26 cellular contexts compared by ENCODE assay signal in genomic region chr4:177281544-177281943, GRCh38. TPM values are rescaled to one million over a fixed set of nuclear protein-coding genes. Genes with fewer than 3 reads are reported as not detected.
DNase-seq lines count a peak whose midpoint lies in the region; ATAC-seq, FAIRE-seq and TF ChIP-seq lines count a peak whose summit lies in the region.
"Had no signal": no experiment of that assay in that cellular context is flagged by ENCODE, and none has a peak within 500 bp of the region (broad histone marks: within the 10 kb centered on the region; RNA-seq: fewer than 3 reads in every experiment).

No MANE protein-coding gene starts in this region.

- in situ Hi-C loops in K562 (cut with MboI) = no loop called here

- intact Hi-C loops in K562 (cut with micrococcal nuclease) = no loop called here

- FAIRE-seq in K562 (lab: Jason Lieb, UNC) = no peak
- FAIRE-seq: GM19239, keratinocyte, TTC549 had no signal

- H2AFZ ChIP-seq in K562 (ENCODE audit: low read depth, low read length) = no peak overlapping the region

- H3K27me3 ChIP-seq in K562 (ENCODE audit: control insufficient read depth in 2 of 2, insufficient read depth in 2 of 2, low read length in 2 of 2) = no peaks in the 10 kb centered on the region
- H3K27me3 ChIP-seq: adrenal gland, cardiac muscle cell, esophagus squamous epithelium had no signal

- no TSS peak for BruUV-seq in K562 (replicated peaks; lab: Mats Ljungman, UMichigan)

- no peak for TF ChIP-seq POLR2A in K562 (conservative IDR thresholded peaks at IDR 0.05)

- ATAC-seq in K562 = no peak
- ATAC-seq in GM19397 (IDR thresholded peaks at IDR 0.05; ENCODE audit: unreplicated experiment) = no peak
- no peak for ATAC-seq in stimulated activated effector memory CD8-positive, alpha-beta T cell treated with anti-CD3 and anti-CD28 coated beads, Interleukin-12 subunit alpha, Interleukin-12 subunit beta, amount 100 ng/mL, for 72 hours
- ATAC-seq: activated CD8-positive, alpha-beta T cell treated with anti-CD3 and anti-CD28 coated beads for 36 hours; HCT116 had no signal

- no peaks in the 10 kb centered on the region for H3K27me3 Mint-ChIP-seq in mesothelial cell of epicardium (ENCODE audit: low read depth)
- H3K27me3 Mint-ChIP-seq: activated CD8-positive, alpha-beta T cell treated with anti-CD3 and anti-CD28 coated beads for 36 hours; CD4-positive, alpha-beta memory T cell; type B pancreatic cell had no signal

- H3K9ac ChIP-seq in K562 (ENCODE audit: insufficient read depth in 1 of 2, low read depth in 2 of 2, low read length in 2 of 2) = no peak overlapping the region

- H3K4me1 Mint-ChIP-seq in mesothelial cell of epicardium = peaks cover 15% of the 10 kb centered on the region
- no peaks in the 10 kb centered on the region for H3K4me1 Mint-ChIP-seq in stimulated activated effector memory CD8-positive, alpha-beta T cell treated with anti-CD3 and anti-CD28 coated beads, Interleukin-12 subunit alpha, Interleukin-12 subunit beta, amount 100 ng/mL, for 72 hours
- H3K4me1 Mint-ChIP-seq: neural crest cell had no signal

- H3K9me1 ChIP-seq in K562 (ENCODE audit: control insufficient read depth, insufficient read depth, low read length) = no peaks in the 10 kb centered on the region

- no peaks in the 10 kb centered on the region for H3K36me3 ChIP-seq in K562 (ENCODE audit: control insufficient read depth, insufficient read depth, low read length)
- H3K36me3 ChIP-seq: adrenal gland, cardiac muscle cell, esophagus squamous epithelium had no signal

- DNase-seq in NK-92 treated with Interleukin-12 subunit alpha and Interleukin-12 subunit beta, amount 100 ng/mL, for 24 hours (lab: John Stamatoyannopoulos, UW) = peak; percentile 5
- DNase-seq in NK-92 (lab: John Stamatoyannopoulos, UW; ENCODE audit: unreplicated experiment) (no peak), MV-4-11 (lab: John Stamatoyannopoulos, UW) (peak; percentile 71), K562 (ENCODE audit: extremely low read depth in 1 of 4, low spot score in 3 of 4) (no peak), mesothelial cell of epicardium (ENCODE audit: low spot score in 2 of 2, unreplicated experiment in 2 of 2) (no peak), RPMI8226 (no peak)
- DNase-seq in stimulated activated effector memory CD8-positive, alpha-beta T cell treated with anti-CD3 and anti-CD28 coated beads, Interleukin-12 subunit alpha, Interleukin-12 subunit beta, amount 100 ng/mL, for 72 hours (ENCODE audit: low spot score in 2 of 2) = no peak
- DNase-seq: activated CD4-positive, alpha-beta T cell treated with anti-CD3 and anti-CD28 coated beads for 1 hour; activated CD8-positive, alpha-beta T cell treated with anti-CD3 and anti-CD28 coated beads for 36 hours; activated gamma-delta T cell; CD4-positive, alpha-beta memory T cell; esophagus squamous epithelium; NCI-H1417 treated with DMSO at 0.1 percent for 48 hours; NCI-H524; stimulated activated CD4-positive, alpha-beta T cell treated with anti-CD3 and anti-CD28 coated beads, Interleukin-1b, Interleukin-23, amount 100 ng/mL, for 48 hours had no signal

- TF ChIP-seq EP300 in K562 (IDR thresholded peaks at IDR 0.05; ENCODE audit: low read length) = no peak

- H3K27ac Mint-ChIP-seq in mesothelial cell of epicardium = peak overlapping the region; percentile 27
- H3K27ac Mint-ChIP-seq in stimulated activated effector memory CD8-positive, alpha-beta T cell treated with anti-CD3 and anti-CD28 coated beads, Interleukin-12 subunit alpha, Interleukin-12 subunit beta, amount 100 ng/mL, for 72 hours = no peak overlapping the region
- H3K27ac Mint-ChIP-seq: activated CD8-positive, alpha-beta T cell treated with anti-CD3 and anti-CD28 coated beads for 36 hours; CD4-positive, alpha-beta memory T cell; type B pancreatic cell had no signal

- no peaks in the 10 kb centered on the region for H4K20me1 ChIP-seq in K562 (replicated peaks; ENCODE audit: control insufficient read depth, insufficient read depth, low read length)

- no peak for TF ChIP-seq RAD21 in K562 (CRISPR knock-in tag; conservative IDR thresholded peaks at IDR 0.05 in 1 of 2, IDR thresholded peaks at IDR 0.05 in 1 of 2)

- H3K9me3 Mint-ChIP-seq in mesothelial cell of epicardium = peaks cover 10% of the 10 kb centered on the region
- no peaks in the 10 kb centered on the region for H3K9me3 Mint-ChIP-seq in stimulated activated effector memory CD8-positive, alpha-beta T cell treated with anti-CD3 and anti-CD28 coated beads, Interleukin-12 subunit alpha, Interleukin-12 subunit beta, amount 100 ng/mL, for 72 hours
- H3K9me3 Mint-ChIP-seq: activated CD8-positive, alpha-beta T cell treated with anti-CD3 and anti-CD28 coated beads for 36 hours; type B pancreatic cell had no signal

- CTCF ChIA-PET in K562 (lab: Yijun Ruan, JAX; ENCODE audit: low intra/inter-chr PET ratio) = no interaction called here

- H3K9me3 ChIP-seq in K562 (replicated peaks; ENCODE audit: control insufficient read depth, insufficient read depth, low read depth, low read length) = no peaks in the 10 kb centered on the region
- H3K9me3 ChIP-seq: adrenal gland, esophagus squamous epithelium had no signal

- no peak overlapping the region for H3K4me3 Mint-ChIP-seq in mesothelial cell of epicardium
- H3K4me3 Mint-ChIP-seq in stimulated activated effector memory CD8-positive, alpha-beta T cell treated with anti-CD3 and anti-CD28 coated beads, Interleukin-12 subunit alpha, Interleukin-12 subunit beta, amount 100 ng/mL, for 72 hours = no peak overlapping the region
- H3K4me3 Mint-ChIP-seq: activated CD8-positive, alpha-beta T cell treated with anti-CD3 and anti-CD28 coated beads for 36 hours; CD4-positive, alpha-beta memory T cell; neural crest cell; type B pancreatic cell had no signal

- 8% methylated on average over 2 of the region's 2 CpGs for WGBS in K562 (ENCODE audit: insufficient coverage, low coverage, missing lambda C conversion rate)

- no peak overlapping the region for H3K4me3 ChIP-seq in K562
- H3K4me3 ChIP-seq: adrenal gland, cardiac muscle cell, esophagus squamous epithelium, lung had no signal

- H3K4me1 ChIP-seq in K562 (replicated peaks in 1 of 2; ENCODE audit: control insufficient read depth in 2 of 2, insufficient read depth in 2 of 2, low read length in 2 of 2) = no peaks in the 10 kb centered on the region
- H3K4me1 ChIP-seq: adrenal gland, esophagus squamous epithelium had no signal

- POLR2A ChIA-PET in K562 (lab: Yijun Ruan, JAX) = no interaction called here

- no peaks in the 10 kb centered on the region for H3K79me2 ChIP-seq in K562 (ENCODE audit: control insufficient read depth, insufficient read depth, low read length)

- no peak overlapping the region for H3K4me2 ChIP-seq in K562 (ENCODE audit: insufficient read depth, low read length)

- H3K27ac ChIP-seq in K562 (ENCODE audit: extremely low read depth, low read depth, low read length) = no peak overlapping the region
- H3K27ac ChIP-seq: 22Rv1, adrenal gland, cardiac muscle cell, esophagus squamous epithelium had no signal

- no peak for TF ChIP-seq CTCF in K562 (IDR thresholded peaks at IDR 0.05 in 2 of 3, conservative IDR thresholded peaks at IDR 0.05 in 1 of 3; ENCODE audit: insufficient read depth in 2 of 3, low read depth in 1 of 3, low read length in 3 of 3)
- TF ChIP-seq CTCF in mesothelial cell of epicardium (IDR thresholded peaks at IDR 0.05; ENCODE audit: unreplicated experiment) = no peak

- H3K36me3 Mint-ChIP-seq in mesothelial cell of epicardium = no peaks in the 10 kb centered on the region
- H3K36me3 Mint-ChIP-seq in stimulated activated effector memory CD8-positive, alpha-beta T cell treated with anti-CD3 and anti-CD28 coated beads, Interleukin-12 subunit alpha, Interleukin-12 subunit beta, amount 100 ng/mL, for 72 hours = no peaks in the 10 kb centered on the region
- H3K36me3 Mint-ChIP-seq: CD4-positive, alpha-beta memory T cell; type B pancreatic cell had no signal

TF ChIP-seq in K562, 482 proteins besides CTCF, POLR2A, EP300 and RAD21:
- TF ChIP-seq CEBPB (tag; IDR thresholded peaks at IDR 0.05) (peak; percentile 61; the same call in 1 of the 2 replicates), MIER1 (IDR thresholded peaks at IDR 0.05; ENCODE audit: low read depth) (no peak), RBFOX2 (IDR thresholded peaks at IDR 0.05; ENCODE audit: low read depth, low read length) (no peak)

RNA-seq across cellular contexts. Expression of gene NEIL3, which starts 28.1 kb away (rescaled TPM):
- total RNA-seq in K562 (2011; cell fraction: chromatin; rRNA removed; ENCODE audit: low replicate concordance) = 14.8 and 40.0 TPM in 2 replicates
- 10.2 and 14.1 TPM in 2 replicates for total RNA-seq in K562 (2011; cell fraction: nucleolus; rRNA removed)
- 21.0 and 27.3 TPM in 2 replicates for total RNA-seq in K562 (2011; cell fraction: nucleoplasm; rRNA removed)
- 9.9 and 10.7 TPM in 2 replicates for total RNA-seq in K562 (2014; rRNA removed)
- 15.2 and 16.4 TPM in 2 replicates for total RNA-seq in K562 (2014; rRNA removed; fragmentation: Illumina TruSeq; extraction: Trizol)
- total RNA-seq in K562 (2015; rRNA removed; fragmentation: Illumina TruSeq; extraction: Trizol) = 15.0 and 15.2 TPM in 2 replicates
- total RNA-seq in K562 (2021) = 12.9 and 14.4 TPM in 2 replicates
- polyA plus RNA-seq in K562 (2011; rRNA removed) = 16.0 and 23.3 TPM in 2 replicates
- polyA plus RNA-seq in K562 (2011; cell fraction: cytosol; rRNA removed) = 7.3 and 8.6 TPM in 2 replicates
- 11.7 and 14.3 TPM in 2 replicates for polyA plus RNA-seq in K562 (2011; cell fraction: nucleus; rRNA removed)
- 7.9 and 12.0 TPM in 2 replicates for polyA plus RNA-seq in K562 (2012)
- polyA plus RNA-seq in K562 (2014; fragmentation: Illumina TruSeq; extraction: Trizol) = 13.0 and 15.6 TPM in 2 replicates
- polyA plus RNA-seq in K562 (2014; fragmentation: Nextera tagmentation; extraction: Ambion mirVana) = 1 to 10 TPM; 2.7 to 4.8 TPM
- 11.9 and 14.1 TPM in 2 replicates for polyA plus RNA-seq in K562 (2014; rRNA removed)
- 24.1 and 24.3 TPM in 2 replicates for polyA minus RNA-seq in K562 (2011; rRNA and poly(A)+ RNA removed)
- 8.6 and 10.1 TPM in 2 replicates for polyA minus RNA-seq in K562 (2011; cell fraction: cytosol; rRNA and poly(A)+ RNA removed)
- polyA minus RNA-seq in K562 (2011; cell fraction: nucleus; rRNA and poly(A)+ RNA removed) = 14.8 and 20.2 TPM in 2 replicates
- 5.6 to 6.2 TPM (median 5.9 TPM) in 3 replicates for total RNA-seq in mesothelial cell of epicardium

Comparison
In these comparisons a context has a peak if more than half of its experiments do, and no peak if none do; other contexts are left out.
1. DNase-seq: peak in NK-92 treated with Interleukin-12 subunit alpha and Interleukin-12 subunit beta, amount 100 ng/mL, for 24 hours (single experiment) and MV-4-11 (single experiment); none in NK-92 (single experiment), K562 (0 of 4), mesothelial cell of epicardium (0 of 2), RPMI8226 (single experiment) and stimulated activated effector memory CD8-positive, alpha-beta T cell treated with anti-CD3 and anti-CD28 coated beads, Interleukin-12 subunit alpha, Interleukin-12 subunit beta, amount 100 ng/mL, for 72 hours (0 of 2).